Comparison of ENCODE assay signal across 8 cellular contexts in the genomic region with DNA sequence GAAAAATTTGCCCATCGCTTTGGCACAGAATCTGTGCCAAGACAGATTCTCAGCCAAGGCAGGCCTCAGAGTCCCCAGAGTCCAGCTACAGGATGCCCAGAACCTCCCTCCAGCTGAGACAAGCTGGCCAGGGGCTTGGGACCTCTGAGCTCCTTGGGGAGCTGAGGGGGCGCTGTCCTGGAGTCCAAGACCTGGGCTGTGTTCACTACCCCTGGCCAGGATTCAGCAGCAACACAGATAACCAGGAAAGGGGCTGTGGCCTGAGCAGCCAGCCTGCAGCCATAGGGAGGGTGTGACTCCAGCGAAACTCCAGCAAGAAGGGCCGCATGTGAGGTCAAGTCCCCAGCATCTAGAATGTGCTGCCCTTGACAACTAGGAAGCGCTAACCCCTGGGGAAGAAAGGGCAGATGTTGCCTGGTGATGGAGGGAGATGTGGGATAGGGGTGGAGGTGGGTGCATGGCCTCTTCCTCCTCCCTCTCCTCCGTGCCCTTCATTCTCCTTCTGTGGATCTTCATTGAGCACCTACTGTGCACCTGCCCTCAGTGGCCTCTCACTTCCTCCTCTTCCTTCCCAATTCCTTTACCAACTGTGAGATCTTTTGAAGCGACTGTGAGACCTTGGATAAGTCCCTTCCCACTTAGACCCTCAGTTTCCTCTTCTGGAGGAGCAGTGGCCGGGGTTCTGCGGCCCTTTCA. TPM values are rescaled to one million over a fixed set of nuclear protein-coding genes. Genes with fewer than 3 reads are reported as not detected.
DNase-seq lines count a peak whose midpoint lies in the region; ATAC-seq and TF ChIP-seq lines count a peak whose summit lies in the region.

No MANE protein-coding gene starts in this region.

- H3K4me1 ChIP-seq in GM23248 (ENCODE audit: insufficient read depth), result peaks cover 37% of the 10 kb centered on the region
- H3K4me1 ChIP-seq in heart right ventricle, result peaks cover 36 to 84% (median 66%) of the 10 kb centered on the region in 9 donors

- DNase-seq in GM23248, result no peak
- no peak for DNase-seq in activated CD8-positive, alpha-beta T cell treated with anti-CD3 and anti-CD28 coated beads, Interleukin-2, amount 10 ng/mL, durations not matched to agents 7 days and 5 days
- peak in 1 of 2 donors; percentile 48 for DNase-seq in heart right ventricle
- DNase-seq in stimulated activated effector memory CD8-positive, alpha-beta T cell treated with anti-CD3 and anti-CD28 coated beads, Interleukin-12 subunit alpha, Interleukin-12 subunit beta, amount 100 ng/mL, for 72 hours (ENCODE audit: low spot score in 2 of 2), result peak in 1 of 2 donors; percentile 66
- DNase-seq in LoVo (ENCODE audit: low spot score), result no peak
- no peak for DNase-seq in mesenteric fat pad (ENCODE audit: low spot score)
- no peak for DNase-seq in DMS53 treated with DMSO at 0.1 percent for 48 hours (lab: John Stamatoyannopoulos, UW; ENCODE audit: unreplicated experiment)

- in situ Hi-C loops in GM23248 (cut with MboI), result no loop called here

- H4K20me1 ChIP-seq in GM23248 (ENCODE audit: insufficient read depth), result no peaks in the 10 kb centered on the region

- H3K79me2 ChIP-seq in GM23248 (ENCODE audit: insufficient read depth), result no peaks in the 10 kb centered on the region

- intact Hi-C loops in heart right ventricle (cut with DNase I), result no loop called here

- H3K27ac ChIP-seq in GM23248 (no peak overlapping the region), heart right ventricle (peak overlapping the region; percentile 46 to 100 (median 94))

- no peaks in the 10 kb centered on the region for H3K36me3 Mint-ChIP-seq in activated CD8-positive, alpha-beta T cell treated with anti-CD3 and anti-CD28 coated beads, Interleukin-2, amount 10 ng/mL, durations not matched to agents 7 days and 5 days (ENCODE audit: low read depth)
- H3K36me3 Mint-ChIP-seq in stimulated activated effector memory CD8-positive, alpha-beta T cell treated with anti-CD3 and anti-CD28 coated beads, Interleukin-12 subunit alpha, Interleukin-12 subunit beta, amount 100 ng/mL, for 72 hours, result peaks cover 27% of the 10 kb centered on the region

- H3K27me3 ChIP-seq in GM23248 (replicated peaks; ENCODE audit: insufficient read depth) (no peaks in the 10 kb centered on the region), heart right ventricle (no peaks in the 10 kb centered on the region)

- no peaks in the 10 kb centered on the region for H3K9me2 ChIP-seq in GM23248 (ENCODE audit: insufficient read depth)

- H3K9me3 ChIP-seq in GM23248 (ENCODE audit: low read depth), result no peaks in the 10 kb centered on the region
- H3K9me3 ChIP-seq in heart right ventricle, result no peaks in the 10 kb centered on the region

- POLR2A ChIA-PET in activated CD8-positive, alpha-beta T cell treated with anti-CD3 and anti-CD28 coated beads, Interleukin-2, amount 10 ng/mL, durations not matched to agents 7 days and 5 days (lab: Charles Lee), result interaction anchor here (0.9 to 5.5 kb wide), 7 partner anchors 9 to 224 kb away, joined by 3 to 99 read pairs (median 5); partner anchors contain the start of genes ARID5A, NCAPH and SNRNP200

- H3K4me2 ChIP-seq in GM23248 (ENCODE audit: unreplicated experiment), result no peak overlapping the region

- H3F3A ChIP-seq in GM23248 (ENCODE audit: insufficient read depth), result peaks cover 20% of the 10 kb centered on the region

- H3K9ac ChIP-seq in GM23248, result no peak overlapping the region

- WGBS in GM23248 (ENCODE audit: low coverage in 1 of 2, low lambda C conversion rate in 2 of 2, missing lambda C conversion rate in 2 of 2), 2 experiments, result 88 to 96% methylated on average over 9 of the region's 9 CpGs
- 66 to 74% methylated on average over 9 of the region's 9 CpGs for WGBS in heart right ventricle, 2 donors

- peak overlapping the region; percentile 72 for H3K27ac Mint-ChIP-seq in activated CD8-positive, alpha-beta T cell treated with anti-CD3 and anti-CD28 coated beads, Interleukin-2, amount 10 ng/mL, durations not matched to agents 7 days and 5 days
- peak overlapping the region; percentile 90 for H3K27ac Mint-ChIP-seq in stimulated activated effector memory CD8-positive, alpha-beta T cell treated with anti-CD3 and anti-CD28 coated beads, Interleukin-12 subunit alpha, Interleukin-12 subunit beta, amount 100 ng/mL, for 72 hours

- no peak for ATAC-seq in activated CD8-positive, alpha-beta T cell treated with anti-CD3 and anti-CD28 coated beads, Interleukin-2, amount 10 ng/mL, durations not matched to agents 7 days and 5 days
- ATAC-seq in heart right ventricle (peak in 4 of 8 donors; percentile 0 to 5 (median 2)), GM21526 (IDR thresholded peaks at IDR 0.05; ENCODE audit: low FRiP score, unreplicated experiment) (no peak)
- ATAC-seq in stimulated activated effector memory CD8-positive, alpha-beta T cell treated with anti-CD3 and anti-CD28 coated beads, Interleukin-12 subunit alpha, Interleukin-12 subunit beta, amount 100 ng/mL, for 72 hours, result no peak

- H3K9me3 Mint-ChIP-seq in activated CD8-positive, alpha-beta T cell treated with anti-CD3 and anti-CD28 coated beads, Interleukin-2, amount 10 ng/mL, durations not matched to agents 7 days and 5 days (ENCODE audit: insufficient read depth), result no peaks in the 10 kb centered on the region
- H3K9me3 Mint-ChIP-seq in stimulated activated effector memory CD8-positive, alpha-beta T cell treated with anti-CD3 and anti-CD28 coated beads, Interleukin-12 subunit alpha, Interleukin-12 subunit beta, amount 100 ng/mL, for 72 hours, result no peaks in the 10 kb centered on the region

- peak overlapping the region; percentile 68; the same call in 1 of the 2 replicates for H2AFZ ChIP-seq in GM23248

- H3K4me1 Mint-ChIP-seq in activated CD8-positive, alpha-beta T cell treated with anti-CD3 and anti-CD28 coated beads, Interleukin-2, amount 10 ng/mL, durations not matched to agents 7 days and 5 days (ENCODE audit: low read depth), result peaks cover 91% of the 10 kb centered on the region
- peaks cover 92% of the 10 kb centered on the region for H3K4me1 Mint-ChIP-seq in stimulated activated effector memory CD8-positive, alpha-beta T cell treated with anti-CD3 and anti-CD28 coated beads, Interleukin-12 subunit alpha, Interleukin-12 subunit beta, amount 100 ng/mL, for 72 hours

- H3K36me3 ChIP-seq in GM23248 (ENCODE audit: low read depth) (no peaks in the 10 kb centered on the region), heart right ventricle (no peaks in the 10 kb centered on the region)

- CTCF ChIA-PET in activated CD8-positive, alpha-beta T cell treated with anti-CD3 and anti-CD28 coated beads, Interleukin-2, amount 10 ng/mL, durations not matched to agents 7 days and 5 days (lab: Charles Lee), result interaction anchor here (0.6 to 5.5 kb wide), 12 partner anchors 8 to 467 kb away, joined by 3 to 56 read pairs (median 5); partner anchors contain the start of gene ARID5A

- no peaks in the 10 kb centered on the region for H3K27me3 Mint-ChIP-seq in activated CD8-positive, alpha-beta T cell treated with anti-CD3 and anti-CD28 coated beads, Interleukin-2, amount 10 ng/mL, durations not matched to agents 7 days and 5 days (ENCODE audit: low read depth)

- H3K4me3 Mint-ChIP-seq in activated CD8-positive, alpha-beta T cell treated with anti-CD3 and anti-CD28 coated beads, Interleukin-2, amount 10 ng/mL, durations not matched to agents 7 days and 5 days, result peak overlapping the region; percentile 67
- H3K4me3 Mint-ChIP-seq in stimulated activated effector memory CD8-positive, alpha-beta T cell treated with anti-CD3 and anti-CD28 coated beads, Interleukin-12 subunit alpha, Interleukin-12 subunit beta, amount 100 ng/mL, for 72 hours, result peak overlapping the region; percentile 74

- TF ChIP-seq CTCF in heart right ventricle (IDR thresholded peaks at IDR 0.05), result peak in 2 of 9 donors; percentile 19

- no peak overlapping the region for H3K4me3 ChIP-seq in GM23248
- H3K4me3 ChIP-seq in heart right ventricle, result peak overlapping the region in 2 of 10 donors; percentile 57 to 59

RNA-seq across cellular contexts. Expression of gene ARID5A, which starts 7.7 kb away (rescaled TPM):
- total RNA-seq in GM23248 (2014; rRNA removed; shearing (Covaris generic)), result 11.6 and 15.2 TPM in 2 replicates
- polyA plus RNA-seq in GM23248 (2016; fragmentation: Nextera tagmentation; extraction: Ambion mirVana) (19.5 and 20.8 TPM in 2 replicates), heart right ventricle (10 to 100 TPM; 35.0 to 42.9 TPM)
- total RNA-seq in activated CD8-positive, alpha-beta T cell treated with anti-CD3 and anti-CD28 coated beads, Interleukin-2, amount 10 ng/mL, durations not matched to agents 7 days and 5 days, result 10 to 100 TPM; 37.7 to 40.1 TPM
- total RNA-seq in heart right ventricle (100 to 1,000 TPM in 1 of 10 donors, 10 to 100 TPM in 9; 12.0 to 121 (median 43.5) TPM), mesenteric fat pad (50.9 TPM)

RNA-seq across cellular contexts. Expression of gene NEURL3, which starts 23.7 kb away (rescaled TPM):
- total RNA-seq in GM23248 (2014; rRNA removed; shearing (Covaris generic)), result not detected in 2 replicates
- polyA plus RNA-seq in GM23248 (2016; fragmentation: Nextera tagmentation; extraction: Ambion mirVana) (not detected in 2 replicates), heart right ventricle (under 1 TPM; 0.06 to 0.22 TPM)
- not detected for total RNA-seq in activated CD8-positive, alpha-beta T cell treated with anti-CD3 and anti-CD28 coated beads, Interleukin-2, amount 10 ng/mL, durations not matched to agents 7 days and 5 days
- total RNA-seq in heart right ventricle (under 1 TPM in 2 of 10 donors, not detected in 8; 0.37 to 0.67 TPM), mesenteric fat pad (not detected)
